9 cellular contexts compared by ENCODE assay signal in genomic region chr20:41408131-41408789, GRCh38. TPM values are rescaled to one million over a fixed set of nuclear protein-coding genes. Genes with fewer than 3 reads are reported as not detected.
DNase-seq lines count a peak whose midpoint lies in the region; ATAC-seq lines count a peak whose summit lies in the region.
"Had no signal": no experiment of that assay in that cellular context is flagged by ENCODE, and none has a peak within 500 bp of the region (broad histone marks: within the 10 kb centered on the region; RNA-seq: fewer than 3 reads in every experiment).

No MANE protein-coding gene starts in this region.

- ATAC-seq in GM19438 (IDR thresholded peaks at IDR 0.05; ENCODE audit: low read depth, unreplicated experiment) (peak; percentile 69), GM21360 (IDR thresholded peaks at IDR 0.05; ENCODE audit: unreplicated experiment) (no peak)

- DNase-seq in GDM1 (lab: John Stamatoyannopoulos, UW): peak; percentile 82
- peak; percentile 11 for DNase-seq in Jurkat, Clone E6-1 (ENCODE audit: low read depth, low spot score)
- DNase-seq in glomerular visceral epithelial cell (ENCODE audit: extremely low spot score): peak; percentile 24
- no peak for DNase-seq in T1000 (lab: John Stamatoyannopoulos, UW)
- no peak for DNase-seq in effector memory CD4-positive, alpha-beta T cell
- DNase-seq in NOMO-1 treated with dmso at 0.1 percent for 144 hours (lab: John Stamatoyannopoulos, UW; ENCODE audit: unreplicated experiment): no peak
- DNase-seq: activated CD4-positive, alpha-beta T cell treated with anti-CD3 and anti-CD28 coated beads for 48 hours had no signal

- H3K27ac ChIP-seq in effector memory CD4-positive, alpha-beta T cell (ENCODE audit: insufficient read depth, low read length, poor library complexity, severe bottlenecking): no peak overlapping the region

- no peaks in the 10 kb centered on the region for H3K27me3 ChIP-seq in effector memory CD4-positive, alpha-beta T cell (replicated peaks; ENCODE audit: control insufficient read depth, insufficient read depth, low read length, poor library complexity, severe bottlenecking)

- peaks cover 4% of the 10 kb centered on the region for H3K4me1 ChIP-seq in effector memory CD4-positive, alpha-beta T cell (ENCODE audit: control insufficient read depth, insufficient read depth, low read length, poor library complexity, severe bottlenecking)

- no peak overlapping the region for H3K4me3 ChIP-seq in Jurkat, Clone E6-1 (ENCODE audit: low read length)
- H3K4me3 ChIP-seq in effector memory CD4-positive, alpha-beta T cell (ENCODE audit: insufficient read depth, low read depth, low read length, poor library complexity, severe bottlenecking): no peak overlapping the region

- peaks cover 86% of the 10 kb centered on the region for H3K36me3 ChIP-seq in effector memory CD4-positive, alpha-beta T cell (ENCODE audit: control insufficient read depth, insufficient read depth, low read length)

- no peaks in the 10 kb centered on the region for H3K9me3 ChIP-seq in effector memory CD4-positive, alpha-beta T cell (ENCODE audit: control insufficient read depth, low read length)

RNA-seq across cellular contexts. Expression of gene EMILIN3, which starts 41.6 kb away (rescaled TPM):
- polyA plus RNA-seq in Jurkat, Clone E6-1 (2012; ENCODE audit: insufficient read depth, insufficient read length): not detected

Comparison
In these comparisons a context has a peak if more than half of its experiments do, and no peak if none do; other contexts are left out.
1. DNase-seq: peak in GDM1 (single experiment), Jurkat, Clone E6-1 (single experiment) and glomerular visceral epithelial cell (single experiment); none in T1000 (single experiment), effector memory CD4-positive, alpha-beta T cell (0 of 3) and NOMO-1 treated with dmso at 0.1 percent for 144 hours (single experiment).